8 cellular contexts compared by ENCODE assay signal in genomic region chr15:82045892-82046667, GRCh38. TPM values are rescaled to one million over a fixed set of nuclear protein-coding genes. Genes with fewer than 3 reads are reported as not detected.
A peak's percentile ranks its signal among the peaks of the same experiment; 100 is the strongest.
DNase-seq lines count a peak whose midpoint lies in the region; ATAC-seq lines count a peak whose summit lies in the region.

TSS of gene MEX3B (minus strand) at chr15:82046018. CDS start at chr15:82045705, 313 bp downstream.

- peak; percentile 73 to 94 (median 82) for DNase-seq in CD4-positive, alpha-beta memory T cell
- DNase-seq in HT1080 (ENCODE audit: low read depth) (peak; percentile 93), NOMO-1 (lab: John Stamatoyannopoulos, UW; ENCODE audit: unreplicated experiment in 2 of 2) (peak; percentile 87 to 88), memory B cell (ENCODE audit: low spot score in 2 of 2) (peak; percentile 21 to 30)
- DNase-seq in activated CD8-positive, alpha-beta memory T cell treated with anti-CD3 and anti-CD28 coated beads for 48 hours (ENCODE audit: low read depth in 2 of 3, low spot score in 2 of 3), result peak in 2 of 3 experiments; percentile 72 to 84
- peak; percentile 63 to 81 (median 74) for DNase-seq in effector memory CD4-positive, alpha-beta T cell
- peak; percentile 80 to 90 (median 89) for DNase-seq in stimulated activated CD4-positive, alpha-beta T cell treated with anti-CD3 and anti-CD28 coated beads, TNF-alpha, amount 100 ng/mL, for 48 hours (ENCODE audit: low read depth in 3 of 3)

- peaks cover 4 to 5% of the 10 kb centered on the region in 2 donors for H3K27me3 Mint-ChIP-seq in CD4-positive, alpha-beta memory T cell
- H3K27me3 Mint-ChIP-seq in memory B cell, result peaks cover 11% of the 10 kb centered on the region

- peaks cover 4 to 24% (median 14%) of the 10 kb centered on the region in 4 donors for H3K4me1 Mint-ChIP-seq in CD4-positive, alpha-beta memory T cell
- peaks cover 3% of the 10 kb centered on the region for H3K4me1 Mint-ChIP-seq in memory B cell

- no peaks in the 10 kb centered on the region for H3K9me3 Mint-ChIP-seq in CD4-positive, alpha-beta memory T cell
- H3K9me3 Mint-ChIP-seq in memory B cell, result no peaks in the 10 kb centered on the region

- POLR2A ChIA-PET in CD4-positive, alpha-beta memory T cell (lab: Charles Lee; ENCODE audit: partially characterized antibody), result interaction anchor here (1.0 to 1.1 kb wide), 2 partner anchors 216 to 1021 kb away, joined by 3 read pairs; partner anchors contain the start of genes BTBD1, EFL1 and SAXO2

- peak within 1 kb of the TSS; percentile 69 for H3K27ac ChIP-seq in CD4-positive, alpha-beta memory T cell (ENCODE audit: low read depth, low read length)
- H3K27ac ChIP-seq in effector memory CD4-positive, alpha-beta T cell (ENCODE audit: insufficient read depth, low read length, poor library complexity, severe bottlenecking), result peak within 1 kb of the TSS; percentile 65

- H3K36me3 ChIP-seq in CD4-positive, alpha-beta memory T cell (ENCODE audit: insufficient read depth, low read length), result no peaks in the 10 kb centered on the region
- H3K36me3 ChIP-seq in effector memory CD4-positive, alpha-beta T cell (ENCODE audit: control insufficient read depth, insufficient read depth, low read length), result no peaks in the 10 kb centered on the region

- H3K27ac Mint-ChIP-seq in CD4-positive, alpha-beta memory T cell, result peak within 1 kb of the TSS; percentile 59 to 98 (median 88)
- H3K27ac Mint-ChIP-seq in memory B cell, result peak within 1 kb of the TSS; percentile 47

- CTCF ChIA-PET in CD4-positive, alpha-beta memory T cell (lab: Charles Lee; ENCODE audit: partially characterized antibody), result no interaction called here

- H3K4me3 ChIP-seq in CD4-positive, alpha-beta memory T cell (ENCODE audit: low read length in 2 of 2), result peak within 1 kb of the TSS; percentile 69 to 75
- H3K4me3 ChIP-seq in effector memory CD4-positive, alpha-beta T cell (ENCODE audit: insufficient read depth, low read depth, low read length, poor library complexity, severe bottlenecking), result peak within 1 kb of the TSS; percentile 78

- peaks cover 19% of the 10 kb centered on the region for H3K4me1 ChIP-seq in CD4-positive, alpha-beta memory T cell (ENCODE audit: insufficient read depth, low read length)
- peaks cover 22% of the 10 kb centered on the region for H3K4me1 ChIP-seq in effector memory CD4-positive, alpha-beta T cell (ENCODE audit: control insufficient read depth, insufficient read depth, low read length, poor library complexity, severe bottlenecking)

- intact Hi-C loops in CD4-positive, alpha-beta memory T cell (cut with micrococcal nuclease), result loop anchor here (2.0 to 5.0 kb wide), 3 partner anchors 217 to 1021 kb away; partner anchors contain the start of genes BTBD1, EFL1 and SAXO2

- H3K36me3 Mint-ChIP-seq in CD4-positive, alpha-beta memory T cell, result peaks cover 0 to 5% of the 10 kb centered on the region in 2 donors
- peaks cover 2% of the 10 kb centered on the region for H3K36me3 Mint-ChIP-seq in memory B cell

- peak; percentile 67 for ATAC-seq in GM21381 (IDR thresholded peaks at IDR 0.05; ENCODE audit: unreplicated experiment)
- peak; percentile 28 for ATAC-seq in memory B cell (ENCODE audit: low read depth)

- H3K9me3 ChIP-seq in CD4-positive, alpha-beta memory T cell (ENCODE audit: control insufficient read depth in 1 of 2, low read length in 2 of 2), result no peaks in the 10 kb centered on the region
- H3K9me3 ChIP-seq in effector memory CD4-positive, alpha-beta T cell (ENCODE audit: control insufficient read depth, low read length), result no peaks in the 10 kb centered on the region

- no peaks in the 10 kb centered on the region for H3K27me3 ChIP-seq in CD4-positive, alpha-beta memory T cell (ENCODE audit: insufficient read depth, low read length)
- H3K27me3 ChIP-seq in effector memory CD4-positive, alpha-beta T cell (replicated peaks; ENCODE audit: control insufficient read depth, insufficient read depth, low read length, poor library complexity, severe bottlenecking), result peaks cover 2% of the 10 kb centered on the region

- peak within 1 kb of the TSS; percentile 86 to 94 (median 91) for H3K4me3 Mint-ChIP-seq in CD4-positive, alpha-beta memory T cell
- H3K4me3 Mint-ChIP-seq in memory B cell, result peak within 1 kb of the TSS; percentile 86

RNA-seq across cellular contexts. Expression of gene MEX3B, which starts in this region (rescaled TPM):
- 1 to 10 TPM; 1.6 TPM for total RNA-seq in CD4-positive, alpha-beta memory T cell
- not detected for polyA plus RNA-seq in CD4-positive, alpha-beta memory T cell
- 1.9 and 2.4 TPM in 2 replicates for total RNA-seq in HT1080 (2014; rRNA removed; shearing (Covaris generic))
- 2.2 and 2.9 TPM in 2 replicates for polyA plus RNA-seq in HT1080 (2015; cell fraction: cytosol; rRNA removed)
- polyA plus RNA-seq in HT1080 (2015; cell fraction: nucleus; rRNA removed), result 4.3 and 4.7 TPM in 2 replicates

Comparison
In these comparisons a context has a peak if more than half of its experiments do, and no peak if none do; other contexts are left out.
1. Peak in every context shown above with its lines: DNase-seq, ATAC-seq, H3K4me3 ChIP-seq and H3K27ac ChIP-seq.
2. DNase-seq: peak in every context shown above with its lines; median percentile 93 in HT1080; 89 in stimulated activated CD4-positive, alpha-beta T cell treated with anti-CD3 and anti-CD28 coated beads, TNF-alpha, amount 100 ng/mL, for 48 hours; 88 in NOMO-1; 82 in CD4-positive, alpha-beta memory T cell; 78 in activated CD8-positive, alpha-beta memory T cell treated with anti-CD3 and anti-CD28 coated beads for 48 hours; 74 in effector memory CD4-positive, alpha-beta T cell; 26 in memory B cell.